8 cellular contexts compared by ENCODE assay signal in the genomic region with DNA sequence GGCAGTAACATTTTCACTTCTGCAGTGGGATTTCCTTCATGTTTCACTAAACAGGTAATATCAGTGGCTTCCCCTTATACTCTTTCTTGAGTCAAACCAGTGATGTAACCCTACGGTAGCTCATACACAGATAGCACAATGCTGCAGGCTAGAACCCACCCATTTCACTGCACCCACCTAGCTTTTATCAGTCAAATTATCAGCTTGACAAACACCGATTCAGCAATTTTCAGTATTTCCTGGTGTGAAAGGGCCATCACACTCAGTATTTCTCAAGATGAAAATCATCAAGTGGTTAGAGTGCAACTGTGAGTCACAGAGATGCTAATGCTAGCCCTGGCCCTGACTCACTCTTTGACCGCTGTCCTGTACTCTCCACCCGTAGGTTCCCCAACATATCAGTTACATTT.
DNase-seq lines count a peak whose midpoint lies in the region; ATAC-seq and TF ChIP-seq lines count a peak whose summit lies in the region.

No MANE protein-coding gene starts in this region.

- peak; percentile 34 for DNase-seq in AG09319 (ENCODE audit: extremely low read depth, low read depth)
- peak; percentile 60 to 64 for DNase-seq in activated T-cell treated with anti-CD3 and anti-CD28 coated beads, Interleukin-2, amount 50 U/mL, for 72 hours
- peak; percentile 78 for DNase-seq in myocyte (ENCODE audit: low read depth)
- no peak for DNase-seq in GOT3 (lab: John Stamatoyannopoulos, UW)
- DNase-seq in NCI-H2081 treated with DMSO at 0.1 percent for 48 hours (lab: John Stamatoyannopoulos, UW) = no peak
- no peak for DNase-seq in foreskin melanocyte

- H3K36me3 Mint-ChIP-seq in activated T-cell treated with anti-CD3 and anti-CD28 coated beads, Interleukin-2, amount 50 U/mL, for 72 hours (ENCODE audit: insufficient read depth in 2 of 2) = peaks cover 5 to 8% of the 10 kb centered on the region in 2 donors

- H3K4me3 Mint-ChIP-seq in activated T-cell treated with anti-CD3 and anti-CD28 coated beads, Interleukin-2, amount 50 U/mL, for 72 hours = peak overlapping the region; percentile 64 to 79

- no peak for TF ChIP-seq CTCF in AG09319 (IDR thresholded peaks at IDR 0.05; ENCODE audit: low read depth, low read length)

- no peaks in the 10 kb centered on the region for H3K27me3 Mint-ChIP-seq in activated T-cell treated with anti-CD3 and anti-CD28 coated beads, Interleukin-2, amount 50 U/mL, for 72 hours (ENCODE audit: low read depth)

- H3K27ac Mint-ChIP-seq in activated T-cell treated with anti-CD3 and anti-CD28 coated beads, Interleukin-2, amount 50 U/mL, for 72 hours = peak overlapping the region; percentile 71

- H3K9me3 Mint-ChIP-seq in activated T-cell treated with anti-CD3 and anti-CD28 coated beads, Interleukin-2, amount 50 U/mL, for 72 hours = peaks cover 2 to 4% of the 10 kb centered on the region in 2 donors

- ATAC-seq in GM19035 (IDR thresholded peaks at IDR 0.05; ENCODE audit: unreplicated experiment) (peak; percentile 73), HG03457 (IDR thresholded peaks at IDR 0.05; ENCODE audit: unreplicated experiment) (peak; percentile 37)
- peak; percentile 83 to 89 for ATAC-seq in activated T-cell treated with anti-CD3 and anti-CD28 coated beads, Interleukin-2, amount 50 U/mL, for 72 hours (replicated peaks in 1 of 2)

- H3K4me1 Mint-ChIP-seq in activated T-cell treated with anti-CD3 and anti-CD28 coated beads, Interleukin-2, amount 50 U/mL, for 72 hours (ENCODE audit: low read depth) = peaks cover 87% of the 10 kb centered on the region

Comparison
In these comparisons a context has a peak if more than half of its experiments do, and no peak if none do; other contexts are left out.
1. DNase-seq: peak in AG09319 (single experiment), activated T-cell treated with anti-CD3 and anti-CD28 coated beads, Interleukin-2, amount 50 U/mL, for 72 hours (2 of 2) and myocyte (single experiment); none in GOT3 (single experiment), NCI-H2081 treated with DMSO at 0.1 percent for 48 hours (single experiment) and foreskin melanocyte (single experiment).
2. Peak in every context shown above with its lines, with median percentiles within 50 percentile points of each other: ATAC-seq.